1 cellular context compared by ENCODE assay signal in the genomic region with DNA sequence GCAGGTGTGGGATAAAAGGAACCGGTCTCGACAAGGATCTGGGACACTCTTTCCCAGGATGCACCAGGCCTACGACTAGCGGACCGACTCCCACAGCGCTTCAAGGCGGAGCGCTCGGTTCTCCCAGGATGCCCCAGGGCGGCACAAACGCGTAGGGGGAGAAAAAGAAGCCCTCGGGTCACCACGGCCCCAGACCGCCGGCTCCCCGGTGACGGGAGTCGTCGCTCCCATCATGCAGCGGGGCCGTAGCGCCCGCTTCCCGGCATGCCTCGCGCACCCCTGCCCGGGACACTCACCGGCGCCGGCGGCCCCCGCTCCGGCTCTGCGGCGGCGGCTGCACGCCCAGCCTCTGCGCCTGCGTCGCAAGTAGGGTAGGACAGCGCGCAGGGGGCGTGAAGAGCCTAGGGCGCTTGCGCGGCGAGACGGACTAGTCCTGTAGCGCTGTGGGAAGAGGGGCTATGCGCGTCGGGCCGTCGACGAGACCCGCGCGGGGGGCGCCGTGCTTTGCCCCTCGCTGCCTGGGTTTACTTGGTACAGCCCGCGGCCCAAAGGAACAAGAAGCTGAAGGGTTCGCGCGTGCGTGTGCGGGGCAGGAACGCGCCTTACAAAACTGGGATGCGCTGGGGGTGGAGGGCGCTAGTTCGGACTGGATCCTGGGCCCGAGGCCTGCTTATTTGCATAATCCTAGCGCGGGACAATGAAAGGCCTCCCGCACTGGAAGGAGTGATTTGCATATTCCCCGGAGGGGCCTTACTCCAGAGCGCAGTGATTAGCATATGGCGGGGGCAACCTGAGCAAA.
TF ChIP-seq lines count a peak whose summit lies in the region.

A gene with protein sequence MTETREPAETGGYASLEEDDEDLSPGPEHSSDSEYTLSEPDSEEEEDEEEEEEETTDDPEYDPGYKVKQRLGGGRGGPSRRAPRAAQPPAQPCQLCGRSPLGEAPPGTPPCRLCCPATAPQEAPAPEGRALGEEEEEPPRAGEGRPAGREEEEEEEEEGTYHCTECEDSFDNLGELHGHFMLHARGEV (minus strand): TSS at position 368 of the 799 bp plus-strand sequence. CDS start 5,325 bp downstream, outside the sequence.

TF ChIP-seq in K562, 482 proteins besides CTCF, POLR2A, EP300 and RAD21 (continued from another document and continues in another):
- TF ChIP-seq, protein P1, sequence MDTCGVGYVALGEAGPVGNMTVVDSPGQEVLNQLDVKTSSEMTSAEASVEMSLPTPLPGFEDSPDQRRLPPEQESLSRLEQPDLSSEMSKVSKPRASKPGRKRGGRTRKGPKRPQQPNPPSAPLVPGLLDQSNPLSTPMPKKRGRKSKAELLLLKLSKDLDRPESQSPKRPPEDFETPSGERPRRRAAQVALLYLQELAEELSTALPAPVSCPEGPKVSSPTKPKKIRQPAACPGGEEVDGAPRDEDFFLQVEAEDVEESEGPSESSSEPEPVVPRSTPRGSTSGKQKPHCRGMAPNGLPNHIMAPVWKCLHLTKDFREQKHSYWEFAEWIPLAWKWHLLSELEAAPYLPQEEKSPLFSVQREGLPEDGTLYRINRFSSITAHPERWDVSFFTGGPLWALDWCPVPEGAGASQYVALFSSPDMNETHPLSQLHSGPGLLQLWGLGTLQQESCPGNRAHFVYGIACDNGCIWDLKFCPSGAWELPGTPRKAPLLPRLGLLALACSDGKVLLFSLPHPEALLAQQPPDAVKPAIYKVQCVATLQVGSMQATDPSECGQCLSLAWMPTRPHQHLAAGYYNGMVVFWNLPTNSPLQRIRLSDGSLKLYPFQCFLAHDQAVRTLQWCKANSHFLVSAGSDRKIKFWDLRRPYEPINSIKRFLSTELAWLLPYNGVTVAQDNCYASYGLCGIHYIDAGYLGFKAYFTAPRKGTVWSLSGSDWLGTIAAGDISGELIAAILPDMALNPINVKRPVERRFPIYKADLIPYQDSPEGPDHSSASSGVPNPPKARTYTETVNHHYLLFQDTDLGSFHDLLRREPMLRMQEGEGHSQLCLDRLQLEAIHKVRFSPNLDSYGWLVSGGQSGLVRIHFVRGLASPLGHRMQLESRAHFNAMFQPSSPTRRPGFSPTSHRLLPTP (IDR thresholded peaks at IDR 0.05; ENCODE audit: borderline replicate concordance, extremely low read depth, insufficient read length), result no peak
- TF ChIP-seq ETS2 (tag; IDR thresholded peaks at IDR 0.05; ENCODE audit: borderline replicate concordance, poor library complexity, severe bottlenecking) (no peak), RFX5 (IDR thresholded peaks at IDR 0.05; ENCODE audit: low read depth, low read length) (no peak), LCOR (CRISPR knock-in tag; IDR thresholded peaks at IDR 0.05) (no peak), ADNP (tag; IDR thresholded peaks at IDR 0.05) (no peak), CHCHD3 (CRISPR knock-in tag; IDR thresholded peaks at IDR 0.05) (no peak), ELF4 (CRISPR knock-in tag; IDR thresholded peaks at IDR 0.05) (no peak), C11orf30 (IDR thresholded peaks at IDR 0.05; ENCODE audit: low read depth) (peak; percentile 58; the same call in 1 of the 2 replicates), ARID2 (IDR thresholded peaks at IDR 0.05) (no peak), FOXJ2 (tag; IDR thresholded peaks at IDR 0.05) (no peak; the same call in 1 of the 2 replicates), RFX1 (IDR thresholded peaks at IDR 0.05) (no peak; the same call in 1 of the 2 replicates), DMBX1 (CRISPR knock-in tag; IDR thresholded peaks at IDR 0.05; ENCODE audit: borderline replicate concordance) (peak; percentile 11; the same call in 1 of the 2 replicates), SIN3B (IDR thresholded peaks at IDR 0.05; ENCODE audit: low read depth) (peak; percentile 65), STAG1 (CRISPR knock-in tag; IDR thresholded peaks at IDR 0.05; ENCODE audit: borderline replicate concordance) (no peak), KLF10 (CRISPR knock-in tag; IDR thresholded peaks at IDR 0.05) (no peak), NR1H2 (CRISPR knock-in tag; IDR thresholded peaks at IDR 0.05) (no peak), ZNF75A (CRISPR knock-in tag; IDR thresholded peaks at IDR 0.05) (peak; percentile 12; the same call in 1 of the 2 replicates)
- TF ChIP-seq, protein P2, sequence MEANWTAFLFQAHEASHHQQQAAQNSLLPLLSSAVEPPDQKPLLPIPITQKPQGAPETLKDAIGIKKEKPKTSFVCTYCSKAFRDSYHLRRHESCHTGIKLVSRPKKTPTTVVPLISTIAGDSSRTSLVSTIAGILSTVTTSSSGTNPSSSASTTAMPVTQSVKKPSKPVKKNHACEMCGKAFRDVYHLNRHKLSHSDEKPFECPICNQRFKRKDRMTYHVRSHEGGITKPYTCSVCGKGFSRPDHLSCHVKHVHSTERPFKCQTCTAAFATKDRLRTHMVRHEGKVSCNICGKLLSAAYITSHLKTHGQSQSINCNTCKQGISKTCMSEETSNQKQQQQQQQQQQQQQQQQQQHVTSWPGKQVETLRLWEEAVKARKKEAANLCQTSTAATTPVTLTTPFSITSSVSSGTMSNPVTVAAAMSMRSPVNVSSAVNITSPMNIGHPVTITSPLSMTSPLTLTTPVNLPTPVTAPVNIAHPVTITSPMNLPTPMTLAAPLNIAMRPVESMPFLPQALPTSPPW (CRISPR knock-in tag; IDR thresholded peaks at IDR 0.05), result peak; percentile 73
- TF ChIP-seq, protein P3, sequence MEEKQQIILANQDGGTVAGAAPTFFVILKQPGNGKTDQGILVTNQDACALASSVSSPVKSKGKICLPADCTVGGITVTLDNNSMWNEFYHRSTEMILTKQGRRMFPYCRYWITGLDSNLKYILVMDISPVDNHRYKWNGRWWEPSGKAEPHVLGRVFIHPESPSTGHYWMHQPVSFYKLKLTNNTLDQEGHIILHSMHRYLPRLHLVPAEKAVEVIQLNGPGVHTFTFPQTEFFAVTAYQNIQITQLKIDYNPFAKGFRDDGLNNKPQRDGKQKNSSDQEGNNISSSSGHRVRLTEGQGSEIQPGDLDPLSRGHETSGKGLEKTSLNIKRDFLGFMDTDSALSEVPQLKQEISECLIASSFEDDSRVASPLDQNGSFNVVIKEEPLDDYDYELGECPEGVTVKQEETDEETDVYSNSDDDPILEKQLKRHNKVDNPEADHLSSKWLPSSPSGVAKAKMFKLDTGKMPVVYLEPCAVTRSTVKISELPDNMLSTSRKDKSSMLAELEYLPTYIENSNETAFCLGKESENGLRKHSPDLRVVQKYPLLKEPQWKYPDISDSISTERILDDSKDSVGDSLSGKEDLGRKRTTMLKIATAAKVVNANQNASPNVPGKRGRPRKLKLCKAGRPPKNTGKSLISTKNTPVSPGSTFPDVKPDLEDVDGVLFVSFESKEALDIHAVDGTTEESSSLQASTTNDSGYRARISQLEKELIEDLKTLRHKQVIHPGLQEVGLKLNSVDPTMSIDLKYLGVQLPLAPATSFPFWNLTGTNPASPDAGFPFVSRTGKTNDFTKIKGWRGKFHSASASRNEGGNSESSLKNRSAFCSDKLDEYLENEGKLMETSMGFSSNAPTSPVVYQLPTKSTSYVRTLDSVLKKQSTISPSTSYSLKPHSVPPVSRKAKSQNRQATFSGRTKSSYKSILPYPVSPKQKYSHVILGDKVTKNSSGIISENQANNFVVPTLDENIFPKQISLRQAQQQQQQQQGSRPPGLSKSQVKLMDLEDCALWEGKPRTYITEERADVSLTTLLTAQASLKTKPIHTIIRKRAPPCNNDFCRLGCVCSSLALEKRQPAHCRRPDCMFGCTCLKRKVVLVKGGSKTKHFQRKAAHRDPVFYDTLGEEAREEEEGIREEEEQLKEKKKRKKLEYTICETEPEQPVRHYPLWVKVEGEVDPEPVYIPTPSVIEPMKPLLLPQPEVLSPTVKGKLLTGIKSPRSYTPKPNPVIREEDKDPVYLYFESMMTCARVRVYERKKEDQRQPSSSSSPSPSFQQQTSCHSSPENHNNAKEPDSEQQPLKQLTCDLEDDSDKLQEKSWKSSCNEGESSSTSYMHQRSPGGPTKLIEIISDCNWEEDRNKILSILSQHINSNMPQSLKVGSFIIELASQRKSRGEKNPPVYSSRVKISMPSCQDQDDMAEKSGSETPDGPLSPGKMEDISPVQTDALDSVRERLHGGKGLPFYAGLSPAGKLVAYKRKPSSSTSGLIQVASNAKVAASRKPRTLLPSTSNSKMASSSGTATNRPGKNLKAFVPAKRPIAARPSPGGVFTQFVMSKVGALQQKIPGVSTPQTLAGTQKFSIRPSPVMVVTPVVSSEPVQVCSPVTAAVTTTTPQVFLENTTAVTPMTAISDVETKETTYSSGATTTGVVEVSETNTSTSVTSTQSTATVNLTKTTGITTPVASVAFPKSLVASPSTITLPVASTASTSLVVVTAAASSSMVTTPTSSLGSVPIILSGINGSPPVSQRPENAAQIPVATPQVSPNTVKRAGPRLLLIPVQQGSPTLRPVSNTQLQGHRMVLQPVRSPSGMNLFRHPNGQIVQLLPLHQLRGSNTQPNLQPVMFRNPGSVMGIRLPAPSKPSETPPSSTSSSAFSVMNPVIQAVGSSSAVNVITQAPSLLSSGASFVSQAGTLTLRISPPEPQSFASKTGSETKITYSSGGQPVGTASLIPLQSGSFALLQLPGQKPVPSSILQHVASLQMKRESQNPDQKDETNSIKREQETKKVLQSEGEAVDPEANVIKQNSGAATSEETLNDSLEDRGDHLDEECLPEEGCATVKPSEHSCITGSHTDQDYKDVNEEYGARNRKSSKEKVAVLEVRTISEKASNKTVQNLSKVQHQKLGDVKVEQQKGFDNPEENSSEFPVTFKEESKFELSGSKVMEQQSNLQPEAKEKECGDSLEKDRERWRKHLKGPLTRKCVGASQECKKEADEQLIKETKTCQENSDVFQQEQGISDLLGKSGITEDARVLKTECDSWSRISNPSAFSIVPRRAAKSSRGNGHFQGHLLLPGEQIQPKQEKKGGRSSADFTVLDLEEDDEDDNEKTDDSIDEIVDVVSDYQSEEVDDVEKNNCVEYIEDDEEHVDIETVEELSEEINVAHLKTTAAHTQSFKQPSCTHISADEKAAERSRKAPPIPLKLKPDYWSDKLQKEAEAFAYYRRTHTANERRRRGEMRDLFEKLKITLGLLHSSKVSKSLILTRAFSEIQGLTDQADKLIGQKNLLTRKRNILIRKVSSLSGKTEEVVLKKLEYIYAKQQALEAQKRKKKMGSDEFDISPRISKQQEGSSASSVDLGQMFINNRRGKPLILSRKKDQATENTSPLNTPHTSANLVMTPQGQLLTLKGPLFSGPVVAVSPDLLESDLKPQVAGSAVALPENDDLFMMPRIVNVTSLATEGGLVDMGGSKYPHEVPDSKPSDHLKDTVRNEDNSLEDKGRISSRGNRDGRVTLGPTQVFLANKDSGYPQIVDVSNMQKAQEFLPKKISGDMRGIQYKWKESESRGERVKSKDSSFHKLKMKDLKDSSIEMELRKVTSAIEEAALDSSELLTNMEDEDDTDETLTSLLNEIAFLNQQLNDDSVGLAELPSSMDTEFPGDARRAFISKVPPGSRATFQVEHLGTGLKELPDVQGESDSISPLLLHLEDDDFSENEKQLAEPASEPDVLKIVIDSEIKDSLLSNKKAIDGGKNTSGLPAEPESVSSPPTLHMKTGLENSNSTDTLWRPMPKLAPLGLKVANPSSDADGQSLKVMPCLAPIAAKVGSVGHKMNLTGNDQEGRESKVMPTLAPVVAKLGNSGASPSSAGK (IDR thresholded peaks at IDR 0.05), result peak; percentile 87
- TF ChIP-seq, protein P4, sequence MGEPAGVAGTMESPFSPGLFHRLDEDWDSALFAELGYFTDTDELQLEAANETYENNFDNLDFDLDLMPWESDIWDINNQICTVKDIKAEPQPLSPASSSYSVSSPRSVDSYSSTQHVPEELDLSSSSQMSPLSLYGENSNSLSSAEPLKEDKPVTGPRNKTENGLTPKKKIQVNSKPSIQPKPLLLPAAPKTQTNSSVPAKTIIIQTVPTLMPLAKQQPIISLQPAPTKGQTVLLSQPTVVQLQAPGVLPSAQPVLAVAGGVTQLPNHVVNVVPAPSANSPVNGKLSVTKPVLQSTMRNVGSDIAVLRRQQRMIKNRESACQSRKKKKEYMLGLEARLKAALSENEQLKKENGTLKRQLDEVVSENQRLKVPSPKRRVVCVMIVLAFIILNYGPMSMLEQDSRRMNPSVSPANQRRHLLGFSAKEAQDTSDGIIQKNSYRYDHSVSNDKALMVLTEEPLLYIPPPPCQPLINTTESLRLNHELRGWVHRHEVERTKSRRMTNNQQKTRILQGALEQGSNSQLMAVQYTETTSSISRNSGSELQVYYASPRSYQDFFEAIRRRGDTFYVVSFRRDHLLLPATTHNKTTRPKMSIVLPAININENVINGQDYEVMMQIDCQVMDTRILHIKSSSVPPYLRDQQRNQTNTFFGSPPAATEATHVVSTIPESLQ (CRISPR knock-in tag; IDR thresholded peaks at IDR 0.05), result no peak; the same call in 1 of the 2 replicates
- TF ChIP-seq, protein P5, sequence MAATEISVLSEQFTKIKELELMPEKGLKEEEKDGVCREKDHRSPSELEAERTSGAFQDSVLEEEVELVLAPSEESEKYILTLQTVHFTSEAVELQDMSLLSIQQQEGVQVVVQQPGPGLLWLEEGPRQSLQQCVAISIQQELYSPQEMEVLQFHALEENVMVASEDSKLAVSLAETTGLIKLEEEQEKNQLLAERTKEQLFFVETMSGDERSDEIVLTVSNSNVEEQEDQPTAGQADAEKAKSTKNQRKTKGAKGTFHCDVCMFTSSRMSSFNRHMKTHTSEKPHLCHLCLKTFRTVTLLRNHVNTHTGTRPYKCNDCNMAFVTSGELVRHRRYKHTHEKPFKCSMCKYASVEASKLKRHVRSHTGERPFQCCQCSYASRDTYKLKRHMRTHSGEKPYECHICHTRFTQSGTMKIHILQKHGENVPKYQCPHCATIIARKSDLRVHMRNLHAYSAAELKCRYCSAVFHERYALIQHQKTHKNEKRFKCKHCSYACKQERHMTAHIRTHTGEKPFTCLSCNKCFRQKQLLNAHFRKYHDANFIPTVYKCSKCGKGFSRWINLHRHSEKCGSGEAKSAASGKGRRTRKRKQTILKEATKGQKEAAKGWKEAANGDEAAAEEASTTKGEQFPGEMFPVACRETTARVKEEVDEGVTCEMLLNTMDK (IDR thresholded peaks at IDR 0.05; ENCODE audit: borderline replicate concordance, insufficient read depth, low read depth, low read length, poor library complexity, severe bottlenecking), result no peak
- TF ChIP-seq, protein P6, sequence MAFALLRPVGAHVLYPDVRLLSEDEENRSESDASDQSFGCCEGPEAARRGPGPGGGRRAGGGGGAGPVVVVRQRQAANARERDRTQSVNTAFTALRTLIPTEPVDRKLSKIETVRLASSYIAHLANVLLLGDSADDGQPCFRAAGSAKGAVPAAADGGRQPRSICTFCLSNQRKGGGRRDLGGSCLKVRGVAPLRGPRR (CRISPR knock-in tag; IDR thresholded peaks at IDR 0.05), result no peak
- TF ChIP-seq, protein P7, sequence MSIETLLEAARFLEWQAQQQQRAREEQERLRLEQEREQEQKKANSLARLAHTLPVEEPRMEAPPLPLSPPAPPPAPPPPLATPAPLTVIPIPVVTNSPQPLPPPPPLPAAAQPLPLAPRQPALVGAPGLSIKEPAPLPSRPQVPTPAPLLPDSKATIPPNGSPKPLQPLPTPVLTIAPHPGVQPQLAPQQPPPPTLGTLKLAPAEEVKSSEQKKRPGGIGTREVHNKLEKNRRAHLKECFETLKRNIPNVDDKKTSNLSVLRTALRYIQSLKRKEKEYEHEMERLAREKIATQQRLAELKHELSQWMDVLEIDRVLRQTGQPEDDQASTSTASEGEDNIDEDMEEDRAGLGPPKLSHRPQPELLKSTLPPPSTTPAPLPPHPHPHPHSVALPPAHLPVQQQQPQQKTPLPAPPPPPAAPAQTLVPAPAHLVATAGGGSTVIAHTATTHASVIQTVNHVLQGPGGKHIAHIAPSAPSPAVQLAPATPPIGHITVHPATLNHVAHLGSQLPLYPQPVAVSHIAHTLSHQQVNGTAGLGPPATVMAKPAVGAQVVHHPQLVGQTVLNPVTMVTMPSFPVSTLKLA (conservative IDR thresholded peaks at IDR 0.05), result peak; percentile 28 to 69; a peak in 2 of 4 replicates
- TF ChIP-seq, protein P8, sequence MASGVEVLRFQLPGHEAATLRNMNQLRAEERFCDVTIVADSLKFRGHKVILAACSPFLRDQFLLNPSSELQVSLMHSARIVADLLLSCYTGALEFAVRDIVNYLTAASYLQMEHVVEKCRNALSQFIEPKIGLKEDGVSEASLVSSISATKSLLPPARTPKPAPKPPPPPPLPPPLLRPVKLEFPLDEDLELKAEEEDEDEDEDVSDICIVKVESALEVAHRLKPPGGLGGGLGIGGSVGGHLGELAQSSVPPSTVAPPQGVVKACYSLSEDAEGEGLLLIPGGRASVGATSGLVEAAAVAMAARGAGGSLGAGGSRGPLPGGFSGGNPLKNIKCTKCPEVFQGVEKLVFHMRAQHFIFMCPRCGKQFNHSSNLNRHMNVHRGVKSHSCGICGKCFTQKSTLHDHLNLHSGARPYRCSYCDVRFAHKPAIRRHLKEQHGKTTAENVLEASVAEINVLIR (CRISPR knock-in tag; IDR thresholded peaks at IDR 0.05), result no peak
